In the genomic region with DNA sequence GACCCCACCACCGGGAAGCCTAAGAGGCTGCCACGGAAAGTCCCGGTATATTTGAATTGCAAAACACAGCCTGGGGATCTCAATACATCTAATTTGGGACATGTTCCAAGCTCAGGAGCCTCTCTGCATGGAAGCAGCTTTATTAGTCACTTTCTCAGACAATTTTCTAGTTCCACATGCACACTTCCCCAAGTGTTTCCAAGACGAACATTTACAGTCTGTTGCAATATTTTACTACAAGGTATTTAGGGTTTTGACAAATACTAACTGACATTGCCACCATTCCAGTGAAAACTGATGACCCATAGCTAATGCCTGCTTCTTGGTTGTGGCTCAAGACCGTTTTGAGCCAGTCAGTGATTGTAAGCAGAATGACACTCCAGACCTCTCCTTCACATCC, we compare ENCODE assay signal across 18 cellular contexts.
DNase-seq lines count a peak whose midpoint lies in the region; TF ChIP-seq lines count a peak whose summit lies in the region.
"Had no signal": no experiment of that assay in that cellular context is flagged by ENCODE, and none has a peak within 500 bp of the region (broad histone marks: within the 10 kb centered on the region; RNA-seq: fewer than 3 reads in every experiment).

No MANE protein-coding gene starts in this region.

- no peaks in the 10 kb centered on the region for H3K36me3 ChIP-seq in endodermal cell (ENCODE audit: control insufficient read depth, insufficient read depth, low read length)
- H3K36me3 ChIP-seq in neural progenitor cell, result no peaks in the 10 kb centered on the region
- H3K36me3 ChIP-seq in PC-9 (ENCODE audit: low read depth), result no peaks in the 10 kb centered on the region
- H3K36me3 ChIP-seq: ovary, stomach, uterus had no signal

- H3K4me1 ChIP-seq in endodermal cell (ENCODE audit: control insufficient read depth, insufficient read depth, low read length) (peaks cover 19% of the 10 kb centered on the region), neural progenitor cell (peaks cover 36% of the 10 kb centered on the region), PC-9 (replicated peaks; ENCODE audit: insufficient read depth) (no peaks in the 10 kb centered on the region)
- H3K4me1 ChIP-seq: uterus had no signal

- no TSS peak for BruUV-seq in PC-9 (replicated peaks; lab: Mats Ljungman, UMichigan)

- H3K27ac Mint-ChIP-seq in endodermal cell, result peak overlapping the region; percentile 40
- peak overlapping the region; percentile 88 for H3K27ac Mint-ChIP-seq in neural progenitor cell
- H3K27ac Mint-ChIP-seq: CD4-positive, CD25-positive, alpha-beta regulatory T cell; HFFc6 had no signal

- no peaks in the 10 kb centered on the region for H4K20me1 ChIP-seq in neural progenitor cell (ENCODE audit: low read depth)
- H4K20me1 ChIP-seq in PC-9 (ENCODE audit: insufficient read depth), result no peaks in the 10 kb centered on the region

- POLR2A ChIA-PET in GM10248 (lab: Yijun Ruan, JAX), result no interaction called here
- POLR2A ChIA-PET in PC-9 (lab: Charles Lee; ENCODE audit: unreplicated experiment), result no interaction called here

- H3K4me3 Mint-ChIP-seq in endodermal cell (no peak overlapping the region), neural progenitor cell (peak overlapping the region; percentile 54)
- H3K4me3 Mint-ChIP-seq: CD4-positive, CD25-positive, alpha-beta regulatory T cell; central memory CD8-positive, alpha-beta T cell; HFFc6 had no signal

- peaks cover 37% of the 10 kb centered on the region for H3K4me1 Mint-ChIP-seq in endodermal cell
- H3K4me1 Mint-ChIP-seq in neural progenitor cell, result peaks cover 76% of the 10 kb centered on the region
- H3K4me1 Mint-ChIP-seq: CD4-positive, CD25-positive, alpha-beta regulatory T cell; central memory CD8-positive, alpha-beta T cell had no signal

- 20 to 31% methylated on average over 4 to 5 of the region's 5 CpGs for WGBS in endodermal cell (ENCODE audit: insufficient coverage in 1 of 2, insufficient read length in 1 of 2), 2 experiments

- no peaks in the 10 kb centered on the region for H3K9me2 ChIP-seq in PC-9 (ENCODE audit: insufficient read depth)

- H3K9me3 ChIP-seq in endodermal cell (ENCODE audit: control insufficient read depth, low read length), result no peaks in the 10 kb centered on the region
- H3K9me3 ChIP-seq in neural progenitor cell (ENCODE audit: low read depth), result no peaks in the 10 kb centered on the region
- H3K9me3 ChIP-seq in PC-9 (ENCODE audit: insufficient read depth, low read depth), result no peaks in the 10 kb centered on the region
- H3K9me3 ChIP-seq: ovary, stomach, uterus had no signal

- H3K36me3 Mint-ChIP-seq in endodermal cell (ENCODE audit: low read depth) (no peaks in the 10 kb centered on the region), neural progenitor cell (no peaks in the 10 kb centered on the region)
- H3K36me3 Mint-ChIP-seq: CD4-positive, CD25-positive, alpha-beta regulatory T cell had no signal

- CTCF ChIA-PET in GM10248 (lab: Yijun Ruan, JAX), result no interaction called here
- CTCF ChIA-PET in PC-9 (lab: Charles Lee), result no interaction called here

- H3K9me3 Mint-ChIP-seq in endodermal cell (no peaks in the 10 kb centered on the region), neural progenitor cell (no peaks in the 10 kb centered on the region)
- H3K9me3 Mint-ChIP-seq: central memory CD8-positive, alpha-beta T cell; HFFc6 had no signal

- H3F3A ChIP-seq in neural progenitor cell (ENCODE audit: low read depth) (peaks cover 19% of the 10 kb centered on the region), PC-9 (ENCODE audit: insufficient read depth, low read depth) (no peaks in the 10 kb centered on the region)

- H2AFZ ChIP-seq in neural progenitor cell (replicated peaks), result no peak overlapping the region
- no peak overlapping the region for H2AFZ ChIP-seq in PC-9

- H3K4me3 ChIP-seq in endodermal cell (ENCODE audit: low read length) (no peak overlapping the region), neural progenitor cell (no peak overlapping the region), PC-9 (no peak overlapping the region)
- H3K4me3 ChIP-seq: ovary, stomach, uterus had no signal

- H3K4me2 ChIP-seq in neural progenitor cell, result peak overlapping the region; percentile 36
- H3K4me2 ChIP-seq in PC-9, result no peak overlapping the region

- peak; percentile 86 for DNase-seq in Caki2 (ENCODE audit: low read depth)
- peak; percentile 66 to 79 for DNase-seq in NCI-H526 (lab: John Stamatoyannopoulos, UW)
- peak; percentile 62 for DNase-seq in endodermal cell
- DNase-seq in neural progenitor cell (ENCODE audit: low spot score), result no peak
- DNase-seq in GM10248 (ENCODE audit: extremely low spot score), result no peak
- no peak for DNase-seq in anterior cingulate cortex (lab: John Stamatoyannopoulos, UW)
- DNase-seq in PC-9, result no peak
- no peak for DNase-seq in activated CD4-positive, alpha-beta T cell treated with anti-CD3 and anti-CD28 coated beads for 1 hour
- DNase-seq: activated CD8-positive, alpha-beta memory T cell treated with anti-CD3 and anti-CD28 coated beads, Interleukin-2, amount 50 U/mL, for 4 hours; activated naive CD4-positive, alpha-beta T cell treated with Interleukin-2 at 50 U/mL for 16 hours; CD4-positive, CD25-positive, alpha-beta regulatory T cell; HFFc6; left cardiac atrium; NCI-H524; ovary; stomach; uterus had no signal

- no peak for TF ChIP-seq CTCF in endodermal cell (conservative IDR thresholded peaks at IDR 0.05)
- TF ChIP-seq CTCF in neural progenitor cell (IDR thresholded peaks at IDR 0.05), result no peak
- no peak for TF ChIP-seq CTCF in GM10248 (IDR thresholded peaks at IDR 0.05; ENCODE audit: control extremely low read depth, extremely low read depth, low read depth, missing control alignments)
- no peak for TF ChIP-seq CTCF in PC-9 (conservative IDR thresholded peaks at IDR 0.05)

- peak overlapping the region; percentile 32 for H3K27ac ChIP-seq in endodermal cell (ENCODE audit: low read depth, low read length)
- H3K27ac ChIP-seq in neural progenitor cell, result no peak overlapping the region
- H3K27ac ChIP-seq in PC-9, result no peak overlapping the region
- H3K27ac ChIP-seq: ovary, stomach, uterus had no signal

- in situ Hi-C loops in Caki2 (cut with HindIII; ENCODE audit: low pct_unique_long_range_greater_than_20kb, low sequenced_read_pairs), result no loop called here

- H3K27me3 Mint-ChIP-seq in endodermal cell (ENCODE audit: insufficient read depth) (no peaks in the 10 kb centered on the region), neural progenitor cell (ENCODE audit: insufficient read depth, low read depth) (peaks cover 2% of the 10 kb centered on the region)
- H3K27me3 Mint-ChIP-seq: central memory CD8-positive, alpha-beta T cell had no signal

- H3K27me3 ChIP-seq in endodermal cell (ENCODE audit: control insufficient read depth, insufficient read depth, low read length, poor library complexity, severe bottlenecking) (no peaks in the 10 kb centered on the region), neural progenitor cell (no peaks in the 10 kb centered on the region), PC-9 (ENCODE audit: insufficient read depth, low read depth) (peaks cover 9% of the 10 kb centered on the region)
- H3K27me3 ChIP-seq: ovary, stomach, uterus had no signal

- intact Hi-C loops in PC-9 (cut with micrococcal nuclease; ENCODE audit: unreplicated experiment), result no loop called here

- H3K9ac ChIP-seq in endodermal cell (ENCODE audit: extremely low read depth, low read length, poor library complexity, severe bottlenecking), result no peak overlapping the region
- H3K9ac ChIP-seq in neural progenitor cell, result no peak overlapping the region

- H3K79me2 ChIP-seq in neural progenitor cell (ENCODE audit: low read depth) (no peaks in the 10 kb centered on the region), PC-9 (ENCODE audit: low read depth) (no peaks in the 10 kb centered on the region)

Comparison
In these comparisons a context has a peak if more than half of its experiments do, and no peak if none do; other contexts are left out.
1. DNase-seq: peak in Caki2 (single experiment), NCI-H526 (2 of 2) and endodermal cell (single experiment); none in neural progenitor cell (single experiment), GM10248 (single experiment), anterior cingulate cortex (0 of 58), PC-9 (0 of 2) and activated CD4-positive, alpha-beta T cell treated with anti-CD3 and anti-CD28 coated beads for 1 hour (single experiment).